Comparison of ENCODE assay signal across 25 cellular contexts in genomic region chr2:120773186-120773800, GRCh38. TPM values are rescaled to one million over a fixed set of nuclear protein-coding genes. Genes with fewer than 3 reads are reported as not detected.
DNase-seq lines count a peak whose midpoint lies in the region; ATAC-seq and TF ChIP-seq lines count a peak whose summit lies in the region.
"Had no signal": no experiment of that assay in that cellular context is flagged by ENCODE, and none has a peak within 500 bp of the region (broad histone marks: within the 10 kb centered on the region; RNA-seq: fewer than 3 reads in every experiment).

No MANE protein-coding gene starts in this region.

- no peak overlapping the region for H3K27ac ChIP-seq in heart left ventricle
- H3K27ac ChIP-seq: KMS-11, SK-N-MC had no signal

- peaks cover 0 to 19% (median 0%) of the 10 kb centered on the region in 12 donors for H3K4me1 ChIP-seq in heart left ventricle

- no peaks in the 10 kb centered on the region for H3K36me3 ChIP-seq in heart left ventricle

- H3K9me3 ChIP-seq in heart left ventricle = no peaks in the 10 kb centered on the region

- H3K27me3 Mint-ChIP-seq in WTC11 (ENCODE audit: low read depth) = no peaks in the 10 kb centered on the region
- H3K27me3 Mint-ChIP-seq in nephron (ENCODE audit: low read depth) = no peaks in the 10 kb centered on the region
- H3K27me3 Mint-ChIP-seq: type B pancreatic cell had no signal

- peak overlapping the region; percentile 62 for H3K27ac Mint-ChIP-seq in WTC11
- peak overlapping the region; percentile 84 to 91 (median 88) for H3K27ac Mint-ChIP-seq in nephron
- H3K27ac Mint-ChIP-seq: activated naive CD8-positive, alpha-beta T cell treated with anti-CD3 and anti-CD28 coated beads, Interleukin-2, amount 50 U/mL, for 24 hours; type B pancreatic cell had no signal

- H3K36me3 Mint-ChIP-seq in WTC11 (no peaks in the 10 kb centered on the region), nephron (ENCODE audit: low read depth) (no peaks in the 10 kb centered on the region)
- H3K36me3 Mint-ChIP-seq: type B pancreatic cell had no signal

- 93 to 94% (median 94%) methylated on average over 16 to 17 of the region's 17 CpGs for WGBS in heart left ventricle, 4 donors

- DNase-seq in WTC11 (ENCODE audit: low spot score) = no peak
- peak in 3 of 5 donors; percentile 11 to 51 (median 16) for DNase-seq in heart left ventricle
- no peak for DNase-seq in HEK293T (ENCODE audit: extremely low spot score)
- DNase-seq in AML-193 (lab: John Stamatoyannopoulos, UW) = no peak
- no peak for DNase-seq in SKM-1 treated with dmso at 0.1 percent for 144 hours (lab: John Stamatoyannopoulos, UW; ENCODE audit: unreplicated experiment)
- no peak for DNase-seq in OCI-M2 (lab: John Stamatoyannopoulos, UW; ENCODE audit: unreplicated experiment)
- DNase-seq: activated CD4-positive, alpha-beta T cell treated with anti-CD3 and anti-CD28 coated beads for 4 hours; activated CD8-positive, alpha-beta memory T cell treated with anti-CD3 and anti-CD28 coated beads for 24 hours; activated gamma-delta T cell treated with Interleukin-2 at 50 U/mL for 16 hours; activated naive CD8-positive, alpha-beta T cell treated with anti-CD3 and anti-CD28 coated beads, Interleukin-2, amount 50 U/mL, for 24 hours; activated T-cell treated with anti-CD3 and anti-CD28 coated beads, Interleukin-2, amount 50 U/mL, for 4 hours; DND-41; effector CD8-positive, alpha-beta T cell; kidney glomerular epithelial cell; NCI-H1417; NCI-H2029 treated with DMSO at 0.1 percent for 48 hours; NCI-H2227 treated with DMSO at 0.1 percent for 48 hours; RPMI8226; stimulated activated CD4-positive, alpha-beta T cell treated with anti-CD3 and anti-CD28 coated beads, Interleukin-4, amount 100 ng/mL, for 1 hour; T-helper 2 cell had no signal

- H3K4me1 Mint-ChIP-seq in WTC11 (peaks cover 67% of the 10 kb centered on the region), nephron (peaks cover 60% of the 10 kb centered on the region)
- H3K4me1 Mint-ChIP-seq: activated naive CD8-positive, alpha-beta T cell treated with anti-CD3 and anti-CD28 coated beads, Interleukin-2, amount 50 U/mL, for 24 hours had no signal

- CTCF ChIA-PET in WTC11 (lab: Charles Lee) = interaction anchor here (0.9 to 1.6 kb wide), 2 partner anchors 13 to 14 kb away, joined by 3 to 4 read pairs; no protein-coding TSS in a partner anchor
- CTCF ChIA-PET in HEK293T (lab: Yijun Ruan, JAX) = no interaction called here

- no peaks in the 10 kb centered on the region for H3K9me3 Mint-ChIP-seq in WTC11
- H3K9me3 Mint-ChIP-seq in nephron = no peaks in the 10 kb centered on the region
- H3K9me3 Mint-ChIP-seq: activated naive CD8-positive, alpha-beta T cell treated with anti-CD3 and anti-CD28 coated beads, Interleukin-2, amount 50 U/mL, for 24 hours; activated T-cell treated with anti-CD3 and anti-CD28 coated beads, Interleukin-2, amount 50 U/mL, for 4 hours; type B pancreatic cell had no signal

- no peak for TF ChIP-seq CTCF in WTC11 (IDR thresholded peaks at IDR 0.05)
- TF ChIP-seq CTCF in heart left ventricle (IDR thresholded peaks at IDR 0.05) = no peak
- no peak for TF ChIP-seq CTCF in nephron (IDR thresholded peaks at IDR 0.05; ENCODE audit: unreplicated experiment in 3 of 3)

- H3K4me3 Mint-ChIP-seq in WTC11 (no peak overlapping the region), nephron (no peak overlapping the region)
- H3K4me3 Mint-ChIP-seq: activated naive CD8-positive, alpha-beta T cell treated with anti-CD3 and anti-CD28 coated beads, Interleukin-2, amount 50 U/mL, for 24 hours; activated T-cell treated with anti-CD3 and anti-CD28 coated beads, Interleukin-2, amount 50 U/mL, for 4 hours; type B pancreatic cell had no signal

- no peak overlapping the region for H3K4me3 ChIP-seq in heart left ventricle
- H3K4me3 ChIP-seq: SK-N-MC had no signal

- H3K27me3 ChIP-seq in heart left ventricle = peaks cover 0 to 3% (median 0%) of the 10 kb centered on the region in 9 donors

- POLR2A ChIA-PET in WTC11 (lab: Charles Lee) = interaction anchor here (1.0 to 1.2 kb wide), 2 partner anchors 36 to 302 kb away, joined by 3 to 4 read pairs; no protein-coding TSS in a partner anchor
- POLR2A ChIA-PET in HEK293T (lab: Yijun Ruan, JAX) = no interaction called here

- TF ChIP-seq POLR2A in heart left ventricle (IDR thresholded peaks at IDR 0.05) = no peak

- intact Hi-C loops in heart left ventricle (cut with DNase I) = no loop called here

- ATAC-seq in WTC11 (peak; percentile 13), heart left ventricle (no peak)
- ATAC-seq: activated naive CD8-positive, alpha-beta T cell treated with anti-CD3 and anti-CD28 coated beads, Interleukin-2, amount 50 U/mL, for 24 hours; activated T-cell treated with anti-CD3 and anti-CD28 coated beads, Interleukin-2, amount 50 U/mL, for 4 hours; HCT116 had no signal

TF ChIP-seq in WTC11, 78 proteins besides CTCF, POLR2A, EP300 and RAD21 (continues in another document):
- TF ChIP-seq GTF2I (CRISPR knock-in tag; conservative IDR thresholded peaks at IDR 0.05) (no peak), USF1 (CRISPR knock-in tag; IDR thresholded peaks at IDR 0.05) (no peak), ZNF423 (CRISPR knock-in tag; IDR thresholded peaks at IDR 0.05) (no peak), IRF1 (CRISPR knock-in tag; IDR thresholded peaks at IDR 0.05) (no peak), HMGXB4 (CRISPR knock-in tag; IDR thresholded peaks at IDR 0.05) (no peak), ZNF416 (CRISPR knock-in tag; IDR thresholded peaks at IDR 0.05) (no peak)

TF ChIP-seq in HEK293T, 16 proteins besides CTCF, POLR2A, EP300 and RAD21:
- no peak for TF ChIP-seq L3MBTL2 (conservative IDR thresholded peaks at IDR 0.05)
- TF ChIP-seq BHLHE40 (IDR thresholded peaks at IDR 0.05; ENCODE audit: borderline replicate concordance) = no peak
- TF ChIP-seq LEF1 (IDR thresholded peaks at IDR 0.05; ENCODE audit: borderline replicate concordance) = no peak
- no peak for TF ChIP-seq SUZ12 (IDR thresholded peaks at IDR 0.05)
- TF ChIP-seq PKNOX1 (IDR thresholded peaks at IDR 0.05) = no peak
- no peak for TF ChIP-seq CTBP1 (IDR thresholded peaks at IDR 0.05; ENCODE audit: borderline replicate concordance)
- no peak for TF ChIP-seq ZNF384 (IDR thresholded peaks at IDR 0.05)
- no peak for TF ChIP-seq ELF4 (IDR thresholded peaks at IDR 0.05)
- TF ChIP-seq FOXA1 (IDR thresholded peaks at IDR 0.05) = no peak
- TF ChIP-seq TARDBP (IDR thresholded peaks at IDR 0.05) = no peak
- TF ChIP-seq FOXM1 (IDR thresholded peaks at IDR 0.05; ENCODE audit: borderline replicate concordance) = no peak
TF ChIP-seq in HEK293T: peak in this region for 0.

RNA-seq across cellular contexts. Expression of gene GLI2, which starts 37.6 kb away (rescaled TPM):
- 45.9 to 60.9 TPM (median 48.6 TPM) in 3 replicates for total RNA-seq in WTC11 (2021)
- 1 to 10 TPM in 5 of 9 donors, under 1 TPM in 4; 0.67 to 4.1 (median 1.0) TPM for total RNA-seq in heart left ventricle
- polyA plus RNA-seq in heart left ventricle = 1 to 10 TPM in 1 of 2 donors, under 1 TPM in 1; 0.30 to 1.4 TPM

Comparison
In these comparisons a context has a peak if more than half of its experiments do, and no peak if none do; other contexts are left out.
1. DNase-seq: peak in heart left ventricle (3 of 5); none in WTC11 (single experiment), HEK293T (single experiment), AML-193 (0 of 2), SKM-1 treated with dmso at 0.1 percent for 144 hours (single experiment) and OCI-M2 (single experiment).